12 cellular contexts compared by ENCODE assay signal in genomic region chr14:72708708-72709475, GRCh38.
DNase-seq lines count a peak whose midpoint lies in the region; ATAC-seq, FAIRE-seq and TF ChIP-seq lines count a peak whose summit lies in the region.
"Had no signal": no experiment of that assay in that cellular context is flagged by ENCODE, and none has a peak within 500 bp of the region (broad histone marks: within the 10 kb centered on the region; RNA-seq: fewer than 3 reads in every experiment).

No MANE protein-coding gene starts in this region.

- peak; percentile 17 to 20 for DNase-seq in activated T-cell treated with anti-CD3 and anti-CD28 coated beads, Interleukin-2, amount 50 U/mL, for 72 hours
- no peak for DNase-seq in activated T-cell treated with anti-CD3 and anti-CD28 coated beads, Interleukin-2, amount 50 U/mL, for 48 hours
- peak; percentile 62 to 65 for DNase-seq in hippocampal formation (lab: John Stamatoyannopoulos, UW)
- DNase-seq in renal cortical epithelial cell (ENCODE audit: low read depth): peak; percentile 9
- DNase-seq in activated T-cell treated with anti-CD3 and anti-CD28 coated beads for 4 hours: no peak
- no peak for DNase-seq in GM12891 (ENCODE audit: insufficient read length, low spot score)
- DNase-seq: activated CD4-positive, alpha-beta T cell treated with anti-CD3 and anti-CD28 coated beads, Interleukin-2, amount 10 ng/mL, durations not matched to agents 24 days and 14 days; left ventricle myocardium superior; NCI-H1694; NCI-H82 had no signal

- no peak for TF ChIP-seq POLR2A in GM12891 (IDR thresholded peaks at IDR 0.05; ENCODE audit: low read depth, low read length)

- peak in 1 of 2 donors; percentile 54 for ATAC-seq in activated T-cell treated with anti-CD3 and anti-CD28 coated beads, Interleukin-2, amount 50 U/mL, for 72 hours (replicated peaks in 1 of 2)
- peak; percentile 49 for ATAC-seq in activated T-helper 17 cell treated with anti-CD3 and anti-CD28 coated beads, Interleukin-2, amount 50 U/mL, for 72 hours (replicated peaks)
- ATAC-seq in HG03025 (IDR thresholded peaks at IDR 0.05; ENCODE audit: low FRiP score, unreplicated experiment): no peak
- ATAC-seq: left ventricle myocardium superior had no signal

- H3K27me3 Mint-ChIP-seq in activated T-cell treated with anti-CD3 and anti-CD28 coated beads, Interleukin-2, amount 50 U/mL, for 72 hours (ENCODE audit: low read depth): peaks cover 6% of the 10 kb centered on the region
- H3K27me3 Mint-ChIP-seq in activated T-helper 17 cell treated with anti-CD3 and anti-CD28 coated beads, Interleukin-2, amount 50 U/mL, for 72 hours: no peaks in the 10 kb centered on the region

- H3K27ac Mint-ChIP-seq in activated T-cell treated with anti-CD3 and anti-CD28 coated beads, Interleukin-2, amount 50 U/mL, for 72 hours: no peak overlapping the region
- no peak overlapping the region for H3K27ac Mint-ChIP-seq in activated T-helper 17 cell treated with anti-CD3 and anti-CD28 coated beads, Interleukin-2, amount 50 U/mL, for 72 hours
- H3K27ac Mint-ChIP-seq: activated CD4-positive, alpha-beta T cell treated with anti-CD3 and anti-CD28 coated beads, Interleukin-2, amount 10 ng/mL, durations not matched to agents 24 days and 14 days had no signal

- no peaks in the 10 kb centered on the region for H3K36me3 Mint-ChIP-seq in activated T-cell treated with anti-CD3 and anti-CD28 coated beads, Interleukin-2, amount 50 U/mL, for 72 hours (ENCODE audit: insufficient read depth in 2 of 2)
- no peaks in the 10 kb centered on the region for H3K36me3 Mint-ChIP-seq in activated T-helper 17 cell treated with anti-CD3 and anti-CD28 coated beads, Interleukin-2, amount 50 U/mL, for 72 hours (ENCODE audit: low read depth)

- H3K9me3 Mint-ChIP-seq in activated T-cell treated with anti-CD3 and anti-CD28 coated beads, Interleukin-2, amount 50 U/mL, for 72 hours: no peaks in the 10 kb centered on the region
- no peaks in the 10 kb centered on the region for H3K9me3 Mint-ChIP-seq in activated T-helper 17 cell treated with anti-CD3 and anti-CD28 coated beads, Interleukin-2, amount 50 U/mL, for 72 hours
- H3K9me3 Mint-ChIP-seq: activated CD4-positive, alpha-beta T cell treated with anti-CD3 and anti-CD28 coated beads, Interleukin-2, amount 10 ng/mL, durations not matched to agents 24 days and 14 days had no signal

- H3K4me3 Mint-ChIP-seq in activated T-cell treated with anti-CD3 and anti-CD28 coated beads, Interleukin-2, amount 50 U/mL, for 72 hours: no peak overlapping the region
- H3K4me3 Mint-ChIP-seq in activated T-helper 17 cell treated with anti-CD3 and anti-CD28 coated beads, Interleukin-2, amount 50 U/mL, for 72 hours: no peak overlapping the region
- H3K4me3 Mint-ChIP-seq: activated CD4-positive, alpha-beta T cell treated with anti-CD3 and anti-CD28 coated beads, Interleukin-2, amount 10 ng/mL, durations not matched to agents 24 days and 14 days had no signal

- FAIRE-seq in GM12891 (lab: Jason Lieb, UNC): no peak

- H3K4me1 Mint-ChIP-seq in activated T-cell treated with anti-CD3 and anti-CD28 coated beads, Interleukin-2, amount 50 U/mL, for 72 hours (ENCODE audit: low read depth): peaks cover 17% of the 10 kb centered on the region
- peaks cover 4% of the 10 kb centered on the region for H3K4me1 Mint-ChIP-seq in activated T-helper 17 cell treated with anti-CD3 and anti-CD28 coated beads, Interleukin-2, amount 50 U/mL, for 72 hours

TF ChIP-seq in GM12891, 5 proteins besides CTCF, POLR2A, EP300 and RAD21:
- TF ChIP-seq POU2F2 (IDR thresholded peaks at IDR 0.05; ENCODE audit: low read depth, low read length) (no peak), SPI1 (IDR thresholded peaks at IDR 0.05; ENCODE audit: low read depth, low read length) (no peak), TAF1 (IDR thresholded peaks at IDR 0.05; ENCODE audit: low read depth, low read length) (no peak), PAX5 (IDR thresholded peaks at IDR 0.05; ENCODE audit: insufficient read depth, low read length, severe bottlenecking) (no peak), POLR2AphosphoS5 (IDR thresholded peaks at IDR 0.05; ENCODE audit: low read depth, low read length) (no peak)

Comparison
In these comparisons a context has a peak if more than half of its experiments do, and no peak if none do; other contexts are left out.
1. DNase-seq: peak in activated T-cell treated with anti-CD3 and anti-CD28 coated beads, Interleukin-2, amount 50 U/mL, for 72 hours (2 of 2), hippocampal formation (2 of 2) and renal cortical epithelial cell (single experiment); none in activated T-cell treated with anti-CD3 and anti-CD28 coated beads, Interleukin-2, amount 50 U/mL, for 48 hours (0 of 2), activated T-cell treated with anti-CD3 and anti-CD28 coated beads for 4 hours (single experiment) and GM12891 (single experiment).